In the genomic region with DNA sequence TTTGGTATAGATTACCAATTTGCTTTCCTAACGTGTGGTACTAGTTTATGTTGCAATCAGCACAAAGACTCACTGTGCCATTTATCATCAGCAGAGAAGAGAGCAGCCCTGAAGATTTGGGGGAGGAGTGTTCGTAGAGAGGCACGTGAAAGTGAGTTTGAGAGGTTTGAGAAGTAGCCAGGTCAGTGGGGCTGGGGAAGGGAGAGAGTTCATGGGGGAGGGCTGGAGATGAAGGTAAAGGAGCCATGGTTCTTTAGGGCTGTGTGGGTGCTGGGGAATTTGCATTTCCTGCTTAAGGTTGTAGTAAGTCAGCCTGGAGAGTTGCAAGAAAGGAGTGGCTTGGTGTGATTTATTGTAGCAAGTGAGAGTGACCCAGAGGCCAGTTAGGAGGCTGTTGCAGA, we compare ENCODE assay signal across 1 cellular context.
TF ChIP-seq lines count a peak whose summit lies in the region.

No MANE protein-coding gene starts in this region.

TF ChIP-seq in IMR-90, 13 proteins besides CTCF, POLR2A, EP300 and RAD21 (continued from another document):
- TF ChIP-seq, protein P1, sequence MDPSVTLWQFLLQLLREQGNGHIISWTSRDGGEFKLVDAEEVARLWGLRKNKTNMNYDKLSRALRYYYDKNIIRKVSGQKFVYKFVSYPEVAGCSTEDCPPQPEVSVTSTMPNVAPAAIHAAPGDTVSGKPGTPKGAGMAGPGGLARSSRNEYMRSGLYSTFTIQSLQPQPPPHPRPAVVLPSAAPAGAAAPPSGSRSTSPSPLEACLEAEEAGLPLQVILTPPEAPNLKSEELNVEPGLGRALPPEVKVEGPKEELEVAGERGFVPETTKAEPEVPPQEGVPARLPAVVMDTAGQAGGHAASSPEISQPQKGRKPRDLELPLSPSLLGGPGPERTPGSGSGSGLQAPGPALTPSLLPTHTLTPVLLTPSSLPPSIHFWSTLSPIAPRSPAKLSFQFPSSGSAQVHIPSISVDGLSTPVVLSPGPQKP (IDR thresholded peaks at IDR 0.05; ENCODE audit: borderline replicate concordance, low read depth, low read length), result no peak
